8 cellular contexts compared by ENCODE assay signal in genomic region chr5:10695055-10695649, GRCh38.
DNase-seq lines count a peak whose midpoint lies in the region; ATAC-seq and TF ChIP-seq lines count a peak whose summit lies in the region.

No MANE protein-coding gene starts in this region.

- no peaks in the 10 kb centered on the region for H3K9me3 ChIP-seq in effector memory CD4-positive, alpha-beta T cell (ENCODE audit: control insufficient read depth, low read length)

- ATAC-seq in HG02884 (IDR thresholded peaks at IDR 0.05; ENCODE audit: unreplicated experiment), result peak; percentile 37
- ATAC-seq in left ventricle myocardium superior, result peak; percentile 95

- H3K4me1 ChIP-seq in effector memory CD4-positive, alpha-beta T cell (ENCODE audit: control insufficient read depth, insufficient read depth, low read length, poor library complexity, severe bottlenecking), result no peaks in the 10 kb centered on the region

- DNase-seq in ACHN (peak; percentile 77), GM12865 (ENCODE audit: low read depth) (peak; percentile 65), NCI-H2171 treated with DMSO at 0.1 percent for 48 hours (lab: John Stamatoyannopoulos, UW) (peak; percentile 77), amniotic stem cell (lab: John Stamatoyannopoulos, UW) (peak; percentile 56), left ventricle myocardium superior (peak; percentile 84), putamen (ENCODE audit: low spot score) (peak; percentile 62)
- no peak for DNase-seq in effector memory CD4-positive, alpha-beta T cell

- intact Hi-C loops in left ventricle myocardium superior (cut with micrococcal nuclease), result loop anchor here (5.0 kb wide), 1 partner anchor 417 kb away; no protein-coding TSS in a partner anchor

- no peaks in the 10 kb centered on the region for H3K27me3 ChIP-seq in effector memory CD4-positive, alpha-beta T cell (replicated peaks; ENCODE audit: control insufficient read depth, insufficient read depth, low read length, poor library complexity, severe bottlenecking)

- peak; percentile 48 for TF ChIP-seq CTCF in GM12865 (IDR thresholded peaks at IDR 0.05; ENCODE audit: insufficient read depth, low read depth, low read length, missing control alignments)

- H3K36me3 ChIP-seq in effector memory CD4-positive, alpha-beta T cell (ENCODE audit: control insufficient read depth, insufficient read depth, low read length), result no peaks in the 10 kb centered on the region

- no peak overlapping the region for H3K4me3 ChIP-seq in GM12865 (ENCODE audit: low read depth, low read length)
- H3K4me3 ChIP-seq in effector memory CD4-positive, alpha-beta T cell (ENCODE audit: insufficient read depth, low read depth, low read length, poor library complexity, severe bottlenecking), result no peak overlapping the region

- H3K27ac ChIP-seq in effector memory CD4-positive, alpha-beta T cell (ENCODE audit: insufficient read depth, low read length, poor library complexity, severe bottlenecking), result no peak overlapping the region

- in situ Hi-C loops in ACHN (cut with HindIII; ENCODE audit: low pct_ligation_motif_present, low pct_unique_long_range_greater_than_20kb, low sequenced_read_pairs), result no loop called here

Comparison
In these comparisons a context has a peak if more than half of its experiments do, and no peak if none do; other contexts are left out.
1. DNase-seq: peak in ACHN (single experiment), GM12865 (single experiment), NCI-H2171 treated with DMSO at 0.1 percent for 48 hours (single experiment), amniotic stem cell (single experiment), left ventricle myocardium superior (single experiment) and putamen (single experiment); none in effector memory CD4-positive, alpha-beta T cell (0 of 3).